In genomic region chr4:55512922-55513571, GRCh38 we compare ENCODE assay signal across 21 cellular contexts. TPM values are rescaled to one million over a fixed set of nuclear protein-coding genes. Genes with fewer than 3 reads are reported as not detected.
DNase-seq lines count a peak whose midpoint lies in the region; ATAC-seq, FAIRE-seq and TF ChIP-seq lines count a peak whose summit lies in the region.
"Had no signal": no experiment of that assay in that cellular context is flagged by ENCODE, and none has a peak within 500 bp of the region (broad histone marks: within the 10 kb centered on the region; RNA-seq: fewer than 3 reads in every experiment).

No MANE protein-coding gene starts in this region.

- H3K56ac ChIP-seq in H9 (ENCODE audit: insufficient read length, low read depth, low read length) = no peak overlapping the region

- H3K79me2 ChIP-seq in PC-3 (ENCODE audit: low read length) (peaks cover 51% of the 10 kb centered on the region), H9 (ENCODE audit: insufficient read depth, low read length) (no peaks in the 10 kb centered on the region)

- 75% methylated on average over 1 of the region's 1 CpG for WGBS in mesenchymal stem cell
- WGBS in H9 (ENCODE audit: extremely low coverage, insufficient read length, low lambda C conversion rate) = no CpG with 5 or more reads among the region's 1 CpG

- H3K9me3 ChIP-seq in PC-3 (ENCODE audit: low read length) (no peaks in the 10 kb centered on the region), mesenchymal stem cell (ENCODE audit: control insufficient read depth, low read length) (no peaks in the 10 kb centered on the region), H9 (ENCODE audit: control insufficient read depth, low read depth, low read length) (no peaks in the 10 kb centered on the region)
- H3K9me3 ChIP-seq: Caco-2, MG63, Peyer's patch had no signal

- peak overlapping the region; percentile 33 for H3K4me2 ChIP-seq in PC-3 (ENCODE audit: low read length)
- H3K4me2 ChIP-seq in mesenchymal stem cell (ENCODE audit: low read length, poor library complexity, severe bottlenecking) = no peak overlapping the region
- H3K4me2 ChIP-seq in H9 (ENCODE audit: insufficient read depth, insufficient read length, low read length) = no peak overlapping the region

- peak; percentile 42 for FAIRE-seq in GM19239 (lab: Jason Lieb, UNC)
- FAIRE-seq: H54 had no signal

- H2AK5ac ChIP-seq in mesenchymal stem cell (ENCODE audit: low read length, severe bottlenecking) = no peak overlapping the region
- no peak overlapping the region for H2AK5ac ChIP-seq in H9 (ENCODE audit: insufficient read length, low read length)

- no peak overlapping the region for H2BK120ac ChIP-seq in mesenchymal stem cell (ENCODE audit: low read depth, low read length)
- no peak overlapping the region for H2BK120ac ChIP-seq in H9 (ENCODE audit: low read depth, low read length, poor library complexity, severe bottlenecking)

- H3K4me3 ChIP-seq in PC-3 (ENCODE audit: low read length) = no peak overlapping the region
- no peak overlapping the region for H3K4me3 ChIP-seq in mesenchymal stem cell (ENCODE audit: insufficient read depth in 1 of 2, low read depth in 1 of 2, low read length in 2 of 2)
- H3K4me3 ChIP-seq: MG63, Peyer's patch, SK-N-MC had no signal

- no peaks in the 10 kb centered on the region; the same call in 1 of the 2 replicates for H4K20me1 ChIP-seq in PC-3 (ENCODE audit: low read length)
- H4K20me1 ChIP-seq in H9 (ENCODE audit: control insufficient read depth, insufficient read depth, insufficient read length) = no peaks in the 10 kb centered on the region

- H3K9ac ChIP-seq in PC-3 (ENCODE audit: low read length) (no peak overlapping the region), mesenchymal stem cell (ENCODE audit: low read length) (no peak overlapping the region), H9 (ENCODE audit: extremely low read depth, insufficient read length, low read length) (no peak overlapping the region)

- H3K9me2 ChIP-seq in PC-3 (replicated peaks; ENCODE audit: low read length) = no peaks in the 10 kb centered on the region

- peaks cover 4% of the 10 kb centered on the region for H3K79me1 ChIP-seq in mesenchymal stem cell (replicated peaks; ENCODE audit: low read length, poor library complexity, severe bottlenecking)
- no peaks in the 10 kb centered on the region for H3K79me1 ChIP-seq in H9 (ENCODE audit: insufficient read depth, low read depth, low read length, poor library complexity, severe bottlenecking)

- H3K4me1 ChIP-seq in PC-3 (ENCODE audit: insufficient read depth, low read length) = peaks cover 38% of the 10 kb centered on the region
- H3K4me1 ChIP-seq in mesenchymal stem cell (ENCODE audit: control insufficient read depth, insufficient read depth, low read depth, low read length) = no peaks in the 10 kb centered on the region
- H3K4me1 ChIP-seq in H9 (ENCODE audit: insufficient read depth, low read length) = peaks cover 2% of the 10 kb centered on the region
- H3K4me1 ChIP-seq: Caco-2, Peyer's patch had no signal

- H2BK12ac ChIP-seq in mesenchymal stem cell (ENCODE audit: low read length in 2 of 2) (no peak overlapping the region), H9 (ENCODE audit: insufficient read length, low read depth, low read length) (no peak overlapping the region)

- H4K8ac ChIP-seq in mesenchymal stem cell (ENCODE audit: low read length) = no peak overlapping the region
- no peak overlapping the region for H4K8ac ChIP-seq in H9 (replicated peaks; ENCODE audit: insufficient read length, low read depth, low read length)

- no peak overlapping the region for H3K23ac ChIP-seq in mesenchymal stem cell (ENCODE audit: low read length in 2 of 2)
- no peak overlapping the region for H3K23ac ChIP-seq in H9 (ENCODE audit: insufficient read length, low read depth, low read length)

- no peak overlapping the region for H3K4me3 Mint-ChIP-seq in H9
- H3K4me3 Mint-ChIP-seq in stimulated activated naive CD8-positive, alpha-beta T cell treated with anti-CD3 and anti-CD28 coated beads, Interleukin-15, amount 100 ng/mL, for 72 hours = no peak overlapping the region
- H3K4me3 Mint-ChIP-seq: CD4-positive, alpha-beta memory T cell had no signal

- H4K91ac ChIP-seq in mesenchymal stem cell (ENCODE audit: low read length) (no peak overlapping the region), H9 (ENCODE audit: insufficient read length, low read depth, low read length) (no peak overlapping the region)

- H3F3A ChIP-seq in PC-3 (ENCODE audit: low read length, unreplicated experiment) = peaks cover 8% of the 10 kb centered on the region

- no peak overlapping the region for H4K5ac ChIP-seq in H9 (ENCODE audit: insufficient read length, low read depth, low read length)

- POLR2A ChIA-PET in PC-3 (lab: Charles Lee; ENCODE audit: unreplicated experiment) = no interaction called here

- H2AFZ ChIP-seq in PC-3 (ENCODE audit: low read length) (no peak overlapping the region), mesenchymal stem cell (ENCODE audit: low read depth, low read length) (no peak overlapping the region), H9 (ENCODE audit: low read length) (no peak overlapping the region)

- intact Hi-C loops in PC-3 (cut with micrococcal nuclease) = no loop called here

- H3K27me3 ChIP-seq in PC-3 (ENCODE audit: low read length) (no peaks in the 10 kb centered on the region), mesenchymal stem cell (ENCODE audit: control insufficient read depth in 1 of 2, insufficient read depth in 1 of 2, low read length in 2 of 2) (no peaks in the 10 kb centered on the region), H9 (ENCODE audit: insufficient read depth, low read length) (no peaks in the 10 kb centered on the region)
- H3K27me3 ChIP-seq: MG63, Peyer's patch had no signal

- H3K27ac ChIP-seq in PC-3 (ENCODE audit: low read length) = peak overlapping the region; percentile 59
- H3K27ac ChIP-seq in epithelial cell of prostate = peak overlapping the region; percentile 13
- no peak overlapping the region for H3K27ac ChIP-seq in mesenchymal stem cell (ENCODE audit: low read length, poor library complexity, severe bottlenecking)
- H3K27ac ChIP-seq in H9 (ENCODE audit: insufficient read length, low read depth, low read length) = no peak overlapping the region
- H3K27ac ChIP-seq: Peyer's patch, SK-N-MC had no signal

- TF ChIP-seq CTCF in PC-3 (conservative IDR thresholded peaks at IDR 0.05; ENCODE audit: low read depth, low read length) = peak; percentile 37; the same call in 1 of the 2 replicates
- TF ChIP-seq CTCF in H9 (conservative IDR thresholded peaks at IDR 0.05) = no peak

- peaks cover 2 to 5% (median 2%) of the 10 kb centered on the region in 3 experiments; a peak in 5 of 7 replicates for H3K36me3 Mint-ChIP-seq in H9 (ENCODE audit: insufficient read depth in 1 of 3, low read depth in 3 of 3)

- peaks cover 0 to 4% of the 10 kb centered on the region in 2 experiments; a peak in 2 of 5 replicates for H3K9me3 Mint-ChIP-seq in H9
- H3K9me3 Mint-ChIP-seq in stimulated activated naive CD8-positive, alpha-beta T cell treated with anti-CD3 and anti-CD28 coated beads, Interleukin-15, amount 100 ng/mL, for 72 hours = peaks cover 0 to 3% of the 10 kb centered on the region in 2 donors
- H3K9me3 Mint-ChIP-seq: CD4-positive, alpha-beta memory T cell had no signal

- no peak overlapping the region for H2BK5ac ChIP-seq in mesenchymal stem cell (ENCODE audit: low read depth, low read length, poor library complexity, severe bottlenecking)
- no peak overlapping the region for H2BK5ac ChIP-seq in H9 (ENCODE audit: insufficient read length, low read length)

- ATAC-seq in PC-3 (peak; percentile 92), HG02798 (IDR thresholded peaks at IDR 0.05; ENCODE audit: poor library complexity, unreplicated experiment) (no peak), HG03108 (IDR thresholded peaks at IDR 0.05; ENCODE audit: unreplicated experiment) (no peak)
- no peak for ATAC-seq in stimulated activated naive CD8-positive, alpha-beta T cell treated with anti-CD3 and anti-CD28 coated beads, Interleukin-15, amount 100 ng/mL, for 72 hours

- no peak overlapping the region for H3K27ac Mint-ChIP-seq in H9
- no peak overlapping the region for H3K27ac Mint-ChIP-seq in stimulated activated naive CD8-positive, alpha-beta T cell treated with anti-CD3 and anti-CD28 coated beads, Interleukin-15, amount 100 ng/mL, for 72 hours
- H3K27ac Mint-ChIP-seq: CD4-positive, alpha-beta memory T cell had no signal

- H3K36me3 ChIP-seq in PC-3 (ENCODE audit: low read depth, low read length) (peaks cover 4% of the 10 kb centered on the region; the same call in 1 of the 2 replicates), mesenchymal stem cell (ENCODE audit: control insufficient read depth in 1 of 2, insufficient read depth in 2 of 2, low read depth in 1 of 2, low read length in 2 of 2) (peaks cover 0 to 4% of the 10 kb centered on the region in 2 experiments)
- H3K36me3 ChIP-seq: MG63, Peyer's patch had no signal

- H3K27me3 Mint-ChIP-seq in H9 (ENCODE audit: low read depth) = no peaks in the 10 kb centered on the region
- no peaks in the 10 kb centered on the region for H3K27me3 Mint-ChIP-seq in stimulated activated naive CD8-positive, alpha-beta T cell treated with anti-CD3 and anti-CD28 coated beads, Interleukin-15, amount 100 ng/mL, for 72 hours
- H3K27me3 Mint-ChIP-seq: CD4-positive, alpha-beta memory T cell had no signal

- H3K18ac ChIP-seq in mesenchymal stem cell (ENCODE audit: low read depth in 1 of 2, low read length in 2 of 2) (no peak overlapping the region), H9 (ENCODE audit: insufficient read length, low read depth, low read length) (no peak overlapping the region)

- H3K14ac ChIP-seq in mesenchymal stem cell (ENCODE audit: low read length in 2 of 2) (no peak overlapping the region), H9 (ENCODE audit: insufficient read depth, low read length) (no peak overlapping the region)

- H2BK15ac ChIP-seq in mesenchymal stem cell (ENCODE audit: low read depth, poor library complexity, severe bottlenecking) (no peak overlapping the region), H9 (ENCODE audit: low read depth, low read length) (no peak overlapping the region)

- no peaks in the 10 kb centered on the region for H3K23me2 ChIP-seq in H9 (ENCODE audit: insufficient read length, low read depth, low read length, poor library complexity, severe bottlenecking)

- no peak overlapping the region for H2BK20ac ChIP-seq in H9 (ENCODE audit: low read depth, low read length, poor library complexity, severe bottlenecking)

- CTCF ChIA-PET in PC-3 (lab: Charles Lee) = no interaction called here

- peaks cover 5 to 6% of the 10 kb centered on the region in 2 experiments for H3K4me1 Mint-ChIP-seq in H9
- H3K4me1 Mint-ChIP-seq in stimulated activated naive CD8-positive, alpha-beta T cell treated with anti-CD3 and anti-CD28 coated beads, Interleukin-15, amount 100 ng/mL, for 72 hours = peaks cover 26% of the 10 kb centered on the region

- BruUV-seq in PC-3 (replicated peaks; lab: Mats Ljungman, UMichigan) = no TSS peak

- no peak overlapping the region for H3K4ac ChIP-seq in mesenchymal stem cell (ENCODE audit: low read depth in 1 of 2, low read length in 2 of 2)
- H3K4ac ChIP-seq in H9 (ENCODE audit: low read depth, low read length) = no peak overlapping the region

- DNase-seq in GM19239 (ENCODE audit: insufficient read length, low spot score) (no peak), PC-3 (peak; percentile 92), epithelial cell of prostate (ENCODE audit: low read depth, low spot score) (no peak), mesenchymal stem cell (peak; percentile 8), H9 (no peak)
- no peak for DNase-seq in stimulated activated naive CD8-positive, alpha-beta T cell treated with anti-CD3 and anti-CD28 coated beads, Interleukin-15, amount 100 ng/mL, for 72 hours
- DNase-seq: C1 segment of cervical spinal cord; Caco-2; CD4-positive, alpha-beta memory T cell; DMS79 treated with DMSO at 0.1 percent for 48 hours; KG1; MG63; NCI-H2029; NCI-H446 treated with DMSO at 0.1 percent for 48 hours; NCI-H526; Peyer's patch; SIG-M5 had no signal

- no peak overlapping the region for H3T11ph ChIP-seq in H9 (ENCODE audit: low read length)

RNA-seq across cellular contexts. Expression of gene CLOCK, which starts 33.7 kb away (rescaled TPM):
- total RNA-seq in PC-3 (2014; rRNA removed) (36.3 and 39.7 TPM in 2 replicates), H9 (2021) (14.3 and 16.2 TPM in 2 replicates)
- polyA plus RNA-seq in mesenchymal stem cell (2013, experiment 1 of 2) = 10.4 TPM
- polyA plus RNA-seq in mesenchymal stem cell (2013, experiment 2 of 2) = 11.6 TPM

Comparison
In these comparisons a context has a peak if more than half of its experiments do, and no peak if none do; other contexts are left out.
1. DNase-seq: peak in PC-3 (single experiment) and mesenchymal stem cell (single experiment); none in GM19239 (single experiment), epithelial cell of prostate (single experiment), H9 (single experiment) and stimulated activated naive CD8-positive, alpha-beta T cell treated with anti-CD3 and anti-CD28 coated beads, Interleukin-15, amount 100 ng/mL, for 72 hours (0 of 2).
2. H3K27ac ChIP-seq: peak in PC-3 (single experiment) and epithelial cell of prostate (single experiment); none in mesenchymal stem cell (single experiment) and H9 (single experiment).